ENCODE assay signal across 8 cellular contexts in the genomic region with DNA sequence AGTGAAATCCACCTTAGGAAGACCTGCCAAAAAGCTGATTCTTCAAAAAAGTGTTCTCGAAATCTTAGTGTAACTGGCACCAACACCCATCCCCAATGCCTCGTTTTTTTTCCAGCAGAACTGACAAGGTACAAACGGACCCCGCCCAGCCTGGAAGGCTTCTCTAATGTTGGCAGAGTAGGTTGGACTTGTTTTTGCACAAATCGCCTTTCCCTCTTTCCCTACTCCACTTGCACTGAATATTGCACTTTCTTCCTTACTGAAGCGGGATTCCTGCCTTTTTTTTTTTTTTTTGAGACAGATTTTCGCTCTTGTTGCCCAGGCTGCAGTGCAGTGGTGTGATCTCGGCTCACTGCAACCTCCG. TPM values are rescaled to one million over a fixed set of nuclear protein-coding genes. Genes with fewer than 3 reads are reported as not detected.
DNase-seq lines count a peak whose midpoint lies in the region; ATAC-seq lines count a peak whose summit lies in the region.

No MANE protein-coding gene starts in this region.

- H3K9me3 Mint-ChIP-seq in activated T-helper 1 cell treated with anti-CD3 and anti-CD28 coated beads, Interleukin-12 subunit alpha, Interleukin-12 subunit beta, Interleukin-2, Interleukin-4 antibody, amounts not matched to agents 30 ng/mL and 10 ng/mL and 1 ng/mL, durations not matched to agents 14 hours and 24 hours and 36 hours, result no peaks in the 10 kb centered on the region

- peaks cover 33% of the 10 kb centered on the region for H3K4me1 Mint-ChIP-seq in activated T-helper 1 cell treated with anti-CD3 and anti-CD28 coated beads, Interleukin-12 subunit alpha, Interleukin-12 subunit beta, Interleukin-2, Interleukin-4 antibody, amounts not matched to agents 30 ng/mL and 10 ng/mL and 1 ng/mL, durations not matched to agents 14 hours and 24 hours and 36 hours (ENCODE audit: low read depth)

- H3K36me3 Mint-ChIP-seq in activated T-helper 1 cell treated with anti-CD3 and anti-CD28 coated beads, Interleukin-12 subunit alpha, Interleukin-12 subunit beta, Interleukin-2, Interleukin-4 antibody, amounts not matched to agents 30 ng/mL and 10 ng/mL and 1 ng/mL, durations not matched to agents 14 hours and 24 hours and 36 hours (ENCODE audit: low read depth), result peaks cover 24% of the 10 kb centered on the region

- no peaks in the 10 kb centered on the region for H3K27me3 Mint-ChIP-seq in activated T-helper 1 cell treated with anti-CD3 and anti-CD28 coated beads, Interleukin-12 subunit alpha, Interleukin-12 subunit beta, Interleukin-2, Interleukin-4 antibody, amounts not matched to agents 30 ng/mL and 10 ng/mL and 1 ng/mL, durations not matched to agents 14 hours and 24 hours and 36 hours (ENCODE audit: insufficient read depth)

- ATAC-seq in HG03442 (IDR thresholded peaks at IDR 0.05; ENCODE audit: unreplicated experiment), result no peak

- intact Hi-C loops in activated T-helper 1 cell treated with anti-CD3 and anti-CD28 coated beads, Interleukin-12 subunit alpha, Interleukin-12 subunit beta, Interleukin-2, Interleukin-4 antibody, amounts not matched to agents 30 ng/mL and 10 ng/mL and 1 ng/mL, durations not matched to agents 14 hours and 24 hours and 36 hours (cut with micrococcal nuclease), result loop anchor here (1.0 to 10.0 kb wide), 13 partner anchors 10 to 1244 kb away; partner anchors contain the start of genes ARHGAP31, B4GALT4, CD80 and COX17
- intact Hi-C loops in head of caudate nucleus (cut with DNase I), result loop anchor here (2.0 kb wide), 1 partner anchor 35 kb away; the partner anchor contains the start of gene TMEM39A
- intact Hi-C loops in posterior vena cava (cut with DNase I), result loop anchor here in 1 of 2 donors (5.0 to 10.0 kb wide), 2 partner anchors 187 to 1244 kb away; partner anchors contain the start of genes GTF2E1 and RABL3

- H3K4me3 Mint-ChIP-seq in activated T-helper 1 cell treated with anti-CD3 and anti-CD28 coated beads, Interleukin-12 subunit alpha, Interleukin-12 subunit beta, Interleukin-2, Interleukin-4 antibody, amounts not matched to agents 30 ng/mL and 10 ng/mL and 1 ng/mL, durations not matched to agents 14 hours and 24 hours and 36 hours, result peak overlapping the region; percentile 100

- peak; percentile 56 for DNase-seq in DMS 273 (lab: John Stamatoyannopoulos, UW; ENCODE audit: unreplicated experiment)
- no peak for DNase-seq in DMS 273 treated with DMSO at 0.1 percent for 48 hours (lab: John Stamatoyannopoulos, UW)
- peak; percentile 23 for DNase-seq in HK-2 (ENCODE audit: unreplicated experiment)
- DNase-seq in activated T-helper 1 cell treated with anti-CD3 and anti-CD28 coated beads, Interleukin-12 subunit alpha, Interleukin-12 subunit beta, Interleukin-2, Interleukin-4 antibody, amounts not matched to agents 30 ng/mL and 10 ng/mL and 1 ng/mL, durations not matched to agents 14 hours and 24 hours and 36 hours (ENCODE audit: low spot score), result no peak
- peak in 29 of 42 donors; percentile 4 to 57 (median 29) for DNase-seq in head of caudate nucleus
- DNase-seq in posterior vena cava (ENCODE audit: low spot score), result peak; percentile 64
- DNase-seq in NCI-H1417 treated with DMSO at 0.1 percent for 48 hours (lab: John Stamatoyannopoulos, UW), result no peak

- peak overlapping the region; percentile 99 for H3K27ac Mint-ChIP-seq in activated T-helper 1 cell treated with anti-CD3 and anti-CD28 coated beads, Interleukin-12 subunit alpha, Interleukin-12 subunit beta, Interleukin-2, Interleukin-4 antibody, amounts not matched to agents 30 ng/mL and 10 ng/mL and 1 ng/mL, durations not matched to agents 14 hours and 24 hours and 36 hours

RNA-seq across cellular contexts. Expression of gene TIMMDC1, which starts 0.5 kb away (rescaled TPM):
- total RNA-seq in activated T-helper 1 cell treated with anti-CD3 and anti-CD28 coated beads, Interleukin-12 subunit alpha, Interleukin-12 subunit beta, Interleukin-2, Interleukin-4 antibody, amounts not matched to agents 30 ng/mL and 10 ng/mL and 1 ng/mL, durations not matched to agents 14 hours and 24 hours and 36 hours, result 124 and 126 TPM in 2 replicates
- total RNA-seq in posterior vena cava, result 10 to 100 TPM; 74.9 to 79.3 TPM

RNA-seq across cellular contexts. Expression of gene POGLUT1, which starts 29.0 kb away (rescaled TPM):
- 26.0 and 28.7 TPM in 2 replicates for total RNA-seq in activated T-helper 1 cell treated with anti-CD3 and anti-CD28 coated beads, Interleukin-12 subunit alpha, Interleukin-12 subunit beta, Interleukin-2, Interleukin-4 antibody, amounts not matched to agents 30 ng/mL and 10 ng/mL and 1 ng/mL, durations not matched to agents 14 hours and 24 hours and 36 hours
- 10 to 100 TPM; 14.2 to 20.0 TPM for total RNA-seq in posterior vena cava

RNA-seq across cellular contexts. Expression of gene TMEM39A, which starts 34.4 kb away (rescaled TPM):
- total RNA-seq in activated T-helper 1 cell treated with anti-CD3 and anti-CD28 coated beads, Interleukin-12 subunit alpha, Interleukin-12 subunit beta, Interleukin-2, Interleukin-4 antibody, amounts not matched to agents 30 ng/mL and 10 ng/mL and 1 ng/mL, durations not matched to agents 14 hours and 24 hours and 36 hours, result 51.3 and 56.9 TPM in 2 replicates
- 10 to 100 TPM; 34.3 to 36.7 TPM for total RNA-seq in posterior vena cava

Comparison
In these comparisons a context has a peak if more than half of its experiments do, and no peak if none do; other contexts are left out.
1. DNase-seq: peak in DMS 273 (single experiment), HK-2 (single experiment), head of caudate nucleus (29 of 42) and posterior vena cava (single experiment); none in DMS 273 treated with DMSO at 0.1 percent for 48 hours (single experiment), activated T-helper 1 cell treated with anti-CD3 and anti-CD28 coated beads, Interleukin-12 subunit alpha, Interleukin-12 subunit beta, Interleukin-2, Interleukin-4 antibody, amounts not matched to agents 30 ng/mL and 10 ng/mL and 1 ng/mL, durations not matched to agents 14 hours and 24 hours and 36 hours (single experiment) and NCI-H1417 treated with DMSO at 0.1 percent for 48 hours (single experiment).